16 cellular contexts compared by ENCODE assay signal in the genomic region with DNA sequence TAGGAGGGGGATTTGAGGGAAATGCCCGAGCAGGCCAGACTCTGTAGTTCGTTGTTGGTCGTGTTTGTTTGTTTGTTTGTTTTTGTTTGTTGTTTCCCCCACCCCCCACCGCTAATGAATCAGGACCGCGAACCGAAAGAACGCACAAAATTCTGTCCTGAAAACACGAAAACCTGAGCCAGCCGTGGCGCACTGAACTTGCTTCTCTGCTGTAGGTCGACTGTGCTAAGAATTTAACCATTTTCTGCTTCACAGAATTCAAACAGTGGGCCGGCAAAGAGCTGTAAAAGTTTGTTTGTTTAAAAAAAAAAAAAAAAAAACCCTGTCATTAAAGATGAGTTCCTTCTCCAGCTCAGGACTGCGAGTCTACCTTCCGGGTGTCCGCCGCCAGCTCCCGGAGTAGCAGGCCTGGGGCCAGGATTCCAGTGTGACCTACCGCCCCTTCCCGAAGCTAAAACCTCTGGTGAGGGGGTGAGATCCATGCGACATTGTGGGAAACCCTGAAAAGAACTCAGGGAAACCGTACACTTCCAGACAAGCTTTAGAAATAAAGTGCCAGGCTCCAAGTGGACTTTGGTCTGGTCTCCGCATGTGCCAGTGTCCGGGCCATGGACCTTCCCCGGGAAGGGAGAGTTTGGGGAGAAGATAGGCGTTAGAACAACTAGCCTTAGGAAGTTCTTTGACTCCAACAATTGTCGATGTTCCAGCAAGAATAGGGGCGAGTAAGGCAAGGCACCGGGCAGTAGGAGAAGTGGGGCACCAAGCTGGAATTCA. TPM values are rescaled to one million over a fixed set of nuclear protein-coding genes. Genes with fewer than 3 reads are reported as not detected.
DNase-seq lines count a peak whose midpoint lies in the region; ATAC-seq, FAIRE-seq and TF ChIP-seq lines count a peak whose summit lies in the region.
"Had no signal": no experiment of that assay in that cellular context is flagged by ENCODE, and none has a peak within 500 bp of the region (broad histone marks: within the 10 kb centered on the region; RNA-seq: fewer than 3 reads in every experiment).

No MANE protein-coding gene starts in this region.

- POLR2A ChIA-PET in HepG2 (lab: Yijun Ruan, JAX), result no interaction called here

- WGBS in liver, result 5% methylated on average over 29 of the region's 29 CpGs
- 48% methylated on average over 29 of the region's 29 CpGs for WGBS in HepG2 (ENCODE audit: low lambda C conversion rate)
- 14 to 21% (median 16%) methylated on average over 29 of the region's 29 CpGs for WGBS in adrenal gland, 4 donors

- H3K79me2 ChIP-seq in HepG2 (ENCODE audit: insufficient read depth, low read length), result no peaks in the 10 kb centered on the region

- intact Hi-C loops in HepG2 (cut with micrococcal nuclease; ENCODE audit: unreplicated experiment) (no loop called here), adrenal gland (cut with DNase I) (no loop called here)

- in situ Hi-C loops in HepG2 (cut with HindIII; ENCODE audit: extremely low pct_ligation_motif_present, low pct_unique_long_range_greater_than_20kb) (no loop called here), brain microvascular endothelial cell (cut with HindIII; ENCODE audit: low pct_ligation_motif_present, low sequenced_read_pairs) (loop anchor here (25.0 kb wide), 1 partner anchor 218 kb away; no protein-coding TSS in a partner anchor)

- peaks cover 0 to 4% (median 0%) of the 10 kb centered on the region in 4 donors for H3K36me3 ChIP-seq in liver (ENCODE audit: control insufficient read depth in 4 of 4, insufficient read depth in 3 of 4, low read depth in 1 of 4, low read length in 3 of 4)
- no peaks in the 10 kb centered on the region for H3K36me3 ChIP-seq in HepG2 (replicated peaks in 1 of 2; ENCODE audit: control insufficient read depth in 1 of 2, insufficient read depth in 2 of 2, low read length in 2 of 2)
- H3K36me3 ChIP-seq in brain microvascular endothelial cell (replicated peaks), result no peaks in the 10 kb centered on the region
- H3K36me3 ChIP-seq in adrenal gland (replicated peaks in 1 of 2), result no peaks in the 10 kb centered on the region
- H3K36me3 ChIP-seq: heart right ventricle had no signal

- TF ChIP-seq CTCF in liver (IDR thresholded peaks at IDR 0.05; ENCODE audit: low read depth, low read length, missing input control), result no peak
- no peak for TF ChIP-seq CTCF in HepG2 (CRISPR knock-in tag; IDR thresholded peaks at IDR 0.05)
- no peak for TF ChIP-seq CTCF in brain microvascular endothelial cell (IDR thresholded peaks at IDR 0.05; ENCODE audit: low read depth, low read length, missing control alignments)
- no peak for TF ChIP-seq CTCF in adrenal gland (IDR thresholded peaks at IDR 0.05)

- H3K4me2 ChIP-seq in HepG2 (ENCODE audit: low read depth, low read length), result no peak overlapping the region

- H3K9ac ChIP-seq in liver (ENCODE audit: low read depth in 1 of 2, low read length in 2 of 2) (peak overlapping the region in 1 of 2 donors; percentile 78), HepG2 (ENCODE audit: insufficient read depth, low read depth, low read length) (no peak overlapping the region)

- DNase-seq in HepG2 (ENCODE audit: low spot score), result no peak
- no peak for DNase-seq in brain microvascular endothelial cell
- DNase-seq in myocyte (ENCODE audit: low read depth), result peak; percentile 70
- DNase-seq in adrenal gland, result no peak
- DNase-seq in activated effector memory CD4-positive, alpha-beta T cell treated with anti-CD3 and anti-CD28 coated beads, Interleukin-2, amount 50 U/mL, for 16 hours, result no peak
- DNase-seq in activated T-cell treated with anti-CD3 and anti-CD28 coated beads, Interleukin-2, amount 50 U/mL, for 48 hours, result no peak
- DNase-seq: activated T-cell treated with anti-CD3 and anti-CD28 coated beads, Interleukin-2, amount 50 U/mL, for 72 hours; CD8-positive, alpha-beta memory T cell; dermis blood vessel endothelial cell; heart right ventricle; naive B cell; NCI-H1436 had no signal

- H3K9me3 ChIP-seq in liver (ENCODE audit: control insufficient read depth in 4 of 4, low read length in 3 of 4), result peaks cover 0 to 6% (median 0%) of the 10 kb centered on the region in 4 donors
- H3K9me3 ChIP-seq in HepG2 (ENCODE audit: low read length), result no peaks in the 10 kb centered on the region
- H3K9me3 ChIP-seq in adrenal gland (replicated peaks in 1 of 3), result no peaks in the 10 kb centered on the region
- H3K9me3 ChIP-seq: heart right ventricle had no signal

- no peaks in the 10 kb centered on the region for H4K20me1 ChIP-seq in HepG2 (ENCODE audit: insufficient read depth, low read length)

- H3K27ac ChIP-seq in liver (ENCODE audit: low read depth in 1 of 2, low read length in 2 of 2), result peak overlapping the region; percentile 39 to 47
- no peak overlapping the region for H3K27ac ChIP-seq in HepG2 (ENCODE audit: extremely low read length, insufficient read depth, low read length)
- peak overlapping the region; percentile 94 for H3K27ac ChIP-seq in brain microvascular endothelial cell
- H3K27ac ChIP-seq in adrenal gland, result no peak overlapping the region
- H3K27ac ChIP-seq: heart right ventricle had no signal

- BruUV-seq in HepG2 (replicated peaks; lab: Mats Ljungman, UMichigan), result no TSS peak

- TF ChIP-seq EP300 in HepG2 (IDR thresholded peaks at IDR 0.05; ENCODE audit: low read depth in 2 of 2, low read length in 2 of 2) (no peak), HepG2 (CRISPR knock-in tag; IDR thresholded peaks at IDR 0.05; ENCODE audit: borderline replicate concordance) (no peak)

- ATAC-seq in HepG2 (no peak), HG03139 (IDR thresholded peaks at IDR 0.05; ENCODE audit: unreplicated experiment) (no peak)
- ATAC-seq: activated T-cell treated with anti-CD3 and anti-CD28 coated beads, Interleukin-2, amount 50 U/mL, for 72 hours had no signal

- H2AFZ ChIP-seq in HepG2 (ENCODE audit: low read length), result no peak overlapping the region

- H3K4me3 ChIP-seq in liver (ENCODE audit: low read depth in 1 of 3, low read length in 3 of 3) (peak overlapping the region; percentile 61 to 75 (median 68)), HepG2 (replicated peaks in 1 of 3; ENCODE audit: insufficient read depth in 1 of 3, low read depth in 2 of 3, low read length in 3 of 3) (no peak overlapping the region), brain microvascular endothelial cell (ENCODE audit: low read depth, low read length) (peak overlapping the region; percentile 65), adrenal gland (no peak overlapping the region)

- FAIRE-seq in HepG2 (lab: Jason Lieb, UNC), result no peak
- FAIRE-seq: urothelium cell line had no signal

- H3K27me3 ChIP-seq in liver (ENCODE audit: control insufficient read depth in 4 of 4, insufficient read depth in 4 of 4, low read length in 3 of 4) (peaks cover 5 to 17% (median 11%) of the 10 kb centered on the region in 4 donors), HepG2 (ENCODE audit: control insufficient read depth in 1 of 2, insufficient read depth in 2 of 2, low read length in 2 of 2) (peaks cover 1 to 25% of the 10 kb centered on the region in 2 experiments), brain microvascular endothelial cell (replicated peaks) (no peaks in the 10 kb centered on the region), adrenal gland (peaks cover 94% of the 10 kb centered on the region)

- CTCF ChIA-PET in HepG2 (lab: Yijun Ruan, JAX; ENCODE audit: low intra/inter-chr PET ratio, low total read pairs), result no interaction called here

- TF ChIP-seq RAD21 in liver (IDR thresholded peaks at IDR 0.05) (no peak), HepG2 (CRISPR knock-in tag; IDR thresholded peaks at IDR 0.05) (no peak)

- no peak for TF ChIP-seq POLR2A in HepG2 (IDR thresholded peaks at IDR 0.05; ENCODE audit: insufficient read depth in 1 of 2, low read depth in 2 of 2, low read length in 2 of 2)
- TF ChIP-seq POLR2A in adrenal gland (IDR thresholded peaks at IDR 0.05), result no peak

- H3K4me1 ChIP-seq in liver (ENCODE audit: control insufficient read depth in 4 of 4, insufficient read depth in 4 of 4, low read length in 3 of 4), result peaks cover 13 to 42% (median 26%) of the 10 kb centered on the region in 4 donors
- no peaks in the 10 kb centered on the region for H3K4me1 ChIP-seq in HepG2 (ENCODE audit: insufficient read depth, low read length)
- H3K4me1 ChIP-seq in adrenal gland (replicated peaks in 1 of 2), result peaks cover 0 to 7% of the 10 kb centered on the region in 2 donors

RNA-seq across cellular contexts. Expression of a gene that starts 12.0 kb away (rescaled TPM):
- not detected for total RNA-seq in liver
- under 1 TPM in 1 of 2 donors, not detected in 1; 0.06 TPM for polyA plus RNA-seq in liver
- total RNA-seq in HepG2 (2016; rRNA removed; fragmentation: Illumina TruSeq; extraction: Trizol), result not detected in 2 replicates
- total RNA-seq in HepG2 (2016; cell fraction: cytosol; rRNA removed; fragmentation: Illumina TruSeq; extraction: Trizol; ENCODE audit: low read depth), result not detected in 2 replicates
- not detected in 2 replicates for total RNA-seq in HepG2 (2016; cell fraction: insoluble cytoplasmic fraction; rRNA removed; fragmentation: Illumina TruSeq; extraction: Trizol)
- total RNA-seq in HepG2 (2016; cell fraction: membrane; rRNA removed; fragmentation: Illumina TruSeq; extraction: Trizol), result not detected in 2 replicates
- total RNA-seq in HepG2 (2016; cell fraction: nucleus; rRNA removed; fragmentation: Illumina TruSeq; extraction: Trizol), result not detected in 2 replicates
- not detected in 2 replicates for polyA plus RNA-seq in HepG2 (2011; rRNA removed)
- not detected in 2 replicates for polyA plus RNA-seq in HepG2 (2011; cell fraction: cytosol; rRNA removed)
- not detected in 2 replicates for polyA plus RNA-seq in HepG2 (2011; cell fraction: nucleus; rRNA removed)
- not detected in 2 replicates for polyA plus RNA-seq in HepG2 (2012)
- not detected in 2 replicates for polyA plus RNA-seq in HepG2 (2016; cell fraction: cytosol; fragmentation: Illumina TruSeq; extraction: Trizol; ENCODE audit: low read depth)
- not detected in 2 replicates for polyA plus RNA-seq in HepG2 (2016; cell fraction: insoluble cytoplasmic fraction; fragmentation: Illumina TruSeq; extraction: Trizol; ENCODE audit: low read depth)
- polyA plus RNA-seq in HepG2 (2016; cell fraction: membrane; fragmentation: Illumina TruSeq; extraction: Trizol; ENCODE audit: low read depth), result not detected in 2 replicates
- polyA plus RNA-seq in HepG2 (2016; cell fraction: nucleus; fragmentation: Illumina TruSeq; extraction: Trizol; ENCODE audit: insufficient read depth, low read depth), result not detected in 2 replicates
- not detected in 2 replicates for polyA minus RNA-seq in HepG2 (2011; rRNA and poly(A)+ RNA removed; ENCODE audit: low replicate concordance)
- polyA minus RNA-seq in HepG2 (2011; cell fraction: cytosol; rRNA and poly(A)+ RNA removed), result not detected in 2 replicates
- not detected in 2 replicates for polyA minus RNA-seq in HepG2 (2011; cell fraction: nucleus; rRNA and poly(A)+ RNA removed)
- 0.75 and 1.0 TPM in 2 replicates for total RNA-seq in myocyte
- polyA plus RNA-seq in myocyte (2012), result 6.8 TPM
- not detected for total RNA-seq in adrenal gland
- polyA plus RNA-seq in adrenal gland, result under 1 TPM in 1 of 3 donors, not detected in 2; 0.07 TPM
- total RNA-seq: activated T-cell treated with anti-CD3 and anti-CD28 coated beads, Interleukin-2, amount 50 U/mL, for 72 hours; CD8-positive, alpha-beta memory T cell; dermis blood vessel endothelial cell; heart right ventricle; T-helper 2 cell treated with Interferon-gamma antibody and Interleukin-4, amounts not matched to agents 100 ng/mL and 5 ng/mL, for 36 hours had no signal
- polyA plus RNA-seq: CD8-positive, alpha-beta memory T cell; heart right ventricle had no signal

RNA-seq across cellular contexts. Expression of a gene that starts 14.8 kb away (rescaled TPM):
- total RNA-seq in liver (not detected), HepG2 (2016; rRNA removed; fragmentation: Illumina TruSeq; extraction: Trizol) (not detected in 2 replicates), myocyte (30.7 and 31.7 TPM in 2 replicates), adrenal gland (under 1 TPM in 1 of 8 donors, not detected in 7; 0.32 TPM)
- polyA plus RNA-seq in liver (1 to 10 TPM in 1 of 2 donors, not detected in 1; 4.4 TPM), HepG2 (2011; rRNA removed) (not detected in 2 replicates), adrenal gland (under 1 TPM in 2 of 3 donors, not detected in 1; 0.08 to 0.64 TPM)
- not detected in 2 replicates for total RNA-seq in HepG2 (2016; cell fraction: cytosol; rRNA removed; fragmentation: Illumina TruSeq; extraction: Trizol; ENCODE audit: low read depth)
- total RNA-seq in HepG2 (2016; cell fraction: insoluble cytoplasmic fraction; rRNA removed; fragmentation: Illumina TruSeq; extraction: Trizol), result not detected in 2 replicates
- not detected in 2 replicates for total RNA-seq in HepG2 (2016; cell fraction: membrane; rRNA removed; fragmentation: Illumina TruSeq; extraction: Trizol)
- total RNA-seq in HepG2 (2016; cell fraction: nucleus; rRNA removed; fragmentation: Illumina TruSeq; extraction: Trizol), result not detected in 2 replicates
- not detected in 2 replicates for polyA plus RNA-seq in HepG2 (2011; cell fraction: cytosol; rRNA removed)
- polyA plus RNA-seq in HepG2 (2011; cell fraction: nucleus; rRNA removed), result not detected in 2 replicates
- not detected in 2 replicates for polyA plus RNA-seq in HepG2 (2012)
- polyA plus RNA-seq in HepG2 (2016; cell fraction: cytosol; fragmentation: Illumina TruSeq; extraction: Trizol; ENCODE audit: low read depth), result not detected in 2 replicates
- polyA plus RNA-seq in HepG2 (2016; cell fraction: insoluble cytoplasmic fraction; fragmentation: Illumina TruSeq; extraction: Trizol; ENCODE audit: low read depth), result not detected in 2 replicates
- polyA plus RNA-seq in HepG2 (2016; cell fraction: membrane; fragmentation: Illumina TruSeq; extraction: Trizol; ENCODE audit: low read depth), result not detected in 2 replicates
- not detected in 2 replicates for polyA plus RNA-seq in HepG2 (2016; cell fraction: nucleus; fragmentation: Illumina TruSeq; extraction: Trizol; ENCODE audit: insufficient read depth, low read depth)
- not detected in 2 replicates for polyA minus RNA-seq in HepG2 (2011; rRNA and poly(A)+ RNA removed; ENCODE audit: low replicate concordance)
- polyA minus RNA-seq in HepG2 (2011; cell fraction: cytosol; rRNA and poly(A)+ RNA removed), result not detected in 2 replicates
- not detected in 2 replicates for polyA minus RNA-seq in HepG2 (2011; cell fraction: nucleus; rRNA and poly(A)+ RNA removed)
- polyA plus RNA-seq in myocyte (2012), result 23.8 TPM
- total RNA-seq: activated T-cell treated with anti-CD3 and anti-CD28 coated beads, Interleukin-2, amount 50 U/mL, for 72 hours; CD8-positive, alpha-beta memory T cell; dermis blood vessel endothelial cell; heart right ventricle; T-helper 2 cell treated with Interferon-gamma antibody and Interleukin-4, amounts not matched to agents 100 ng/mL and 5 ng/mL, for 36 hours had no signal
- polyA plus RNA-seq: CD8-positive, alpha-beta memory T cell; heart right ventricle had no signal

Comparison
In these comparisons a context has a peak if more than half of its experiments do, and no peak if none do; other contexts are left out.
1. H3K27ac ChIP-seq: peak in liver (2 of 2) and brain microvascular endothelial cell (single experiment); none in HepG2 (single experiment) and adrenal gland (0 of 5).
2. H3K4me3 ChIP-seq: peak in liver (3 of 3) and brain microvascular endothelial cell (single experiment); none in HepG2 (0 of 3) and adrenal gland (0 of 4).
3. RNA of a gene that starts 14.8 kb away (total RNA-seq): 30.7 to 31.7 TPM in myocyte; 0.32 TPM in adrenal gland, not detected in liver and not detected in HepG2; every median in the first group is over 10 times any median in the second.